11 cellular contexts compared by ENCODE assay signal in the genomic region with DNA sequence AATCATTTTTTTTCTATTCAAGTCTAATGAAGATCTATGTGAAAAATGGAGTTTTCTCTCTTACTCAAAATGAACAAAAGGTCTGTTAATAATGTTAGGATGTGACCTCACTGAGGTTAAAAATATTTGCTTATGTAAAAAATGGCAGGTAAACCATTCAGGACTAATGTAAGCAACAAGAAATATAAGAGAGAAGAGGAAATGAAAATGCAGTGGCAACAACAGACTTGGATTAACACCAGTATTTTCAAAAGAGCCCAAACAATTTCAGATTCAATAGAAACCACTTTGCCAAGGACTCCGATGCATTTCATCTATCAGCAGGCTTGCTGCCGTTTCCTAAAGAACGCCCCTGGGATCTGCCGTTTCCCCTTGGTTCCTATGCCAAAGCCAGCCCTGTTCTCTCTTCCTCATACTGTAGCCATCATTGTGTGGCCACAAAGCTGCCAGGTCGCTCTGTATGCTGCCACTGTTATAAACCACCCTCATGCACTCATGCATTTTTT.
DNase-seq lines count a peak whose midpoint lies in the region; ATAC-seq and TF ChIP-seq lines count a peak whose summit lies in the region.
"Had no signal": no experiment of that assay in that cellular context is flagged by ENCODE, and none has a peak within 500 bp of the region (broad histone marks: within the 10 kb centered on the region; RNA-seq: fewer than 3 reads in every experiment).

No MANE protein-coding gene starts in this region.

- peak; percentile 60 for DNase-seq in globus pallidus (ENCODE audit: low spot score)
- no peak for DNase-seq in RWPE1 (ENCODE audit: low spot score)
- DNase-seq in NCI-H128 (lab: John Stamatoyannopoulos, UW; ENCODE audit: unreplicated experiment) = no peak
- DNase-seq in NCI-H1092 (lab: John Stamatoyannopoulos, UW) = no peak
- DNase-seq in NCI-H1694 (lab: John Stamatoyannopoulos, UW) = no peak
- DNase-seq: activated T-cell treated with anti-CD3 and anti-CD28 coated beads, Interleukin-2, amount 50 U/mL, for 72 hours; NCI-H2171 had no signal

- ATAC-seq in GM18858 (IDR thresholded peaks at IDR 0.05; ENCODE audit: unreplicated experiment) (peak; percentile 75), GM21576 (IDR thresholded peaks at IDR 0.05; ENCODE audit: unreplicated experiment) (peak; percentile 75), HG03432 (IDR thresholded peaks at IDR 0.05; ENCODE audit: unreplicated experiment) (peak; percentile 86)
- ATAC-seq: activated T-cell treated with anti-CD3 and anti-CD28 coated beads, Interleukin-2, amount 50 U/mL, for 72 hours; natural killer cell treated with Interleukin-12 subunit alpha and Interleukin-12 subunit beta and Interleukin-15 and Interleukin-18, amount 100 ng/mL, for 72 hours had no signal

- POLR2A ChIA-PET in RWPE1 (lab: Yijun Ruan, JAX; ENCODE audit: low non-redundant PET) = no interaction called here

- no peak overlapping the region for H3K27ac ChIP-seq in RWPE1

- CTCF ChIA-PET in RWPE1 (lab: Yijun Ruan, JAX) = no interaction called here

- TF ChIP-seq CTCF in RWPE1 (conservative IDR thresholded peaks at IDR 0.05; ENCODE audit: low read depth) = no peak
